13 cellular contexts compared by ENCODE assay signal in genomic region chr1:9843576-9843945, GRCh38. TPM values are rescaled to one million over a fixed set of nuclear protein-coding genes. Genes with fewer than 3 reads are reported as not detected.
A peak's percentile ranks its signal among the peaks of the same experiment; 100 is the strongest.
DNase-seq lines count a peak whose midpoint lies in the region; ATAC-seq and TF ChIP-seq lines count a peak whose summit lies in the region.
"Had no signal": no experiment of that assay in that cellular context is flagged by ENCODE, and none has a peak within 500 bp of the region (broad histone marks: within the 10 kb centered on the region; RNA-seq: fewer than 3 reads in every experiment).

No MANE protein-coding gene starts in this region.

- H3K36me3 Mint-ChIP-seq in activated naive CD8-positive, alpha-beta T cell treated with anti-CD3 and anti-CD28 coated beads for 36 hours = no peaks in the 10 kb centered on the region
- H3K36me3 Mint-ChIP-seq in natural killer cell = no peaks in the 10 kb centered on the region

- no peaks in the 10 kb centered on the region for H3K4me1 Mint-ChIP-seq in activated naive CD8-positive, alpha-beta T cell treated with anti-CD3 and anti-CD28 coated beads for 36 hours
- no peaks in the 10 kb centered on the region for H3K4me1 Mint-ChIP-seq in natural killer cell

- ATAC-seq in mucosa of descending colon (peak; percentile 82), GM21515 (IDR thresholded peaks at IDR 0.05; ENCODE audit: unreplicated experiment) (no peak), natural killer cell (no peak)

- TF ChIP-seq CTCF in mucosa of descending colon (IDR thresholded peaks at IDR 0.05) (no peak), uterus (IDR thresholded peaks at IDR 0.05) (no peak), natural killer cell (IDR thresholded peaks at IDR 0.05) (no peak)

- DNase-seq in G401 (ENCODE audit: low spot score) (peak; percentile 51), NCI-H2171 treated with DMSO at 0.1 percent for 48 hours (lab: John Stamatoyannopoulos, UW) (peak; percentile 63), T47D (ENCODE audit: low read depth in 1 of 2, low spot score in 1 of 2) (peak; percentile 69 to 91), mucosa of descending colon (peak; percentile 55 to 85 (median 72)), uterus (no peak), natural killer cell (no peak)
- no peak for DNase-seq in activated naive CD8-positive, alpha-beta T cell treated with anti-CD3 and anti-CD28 coated beads for 36 hours
- DNase-seq: activated CD8-positive, alpha-beta memory T cell treated with anti-CD3 and anti-CD28 coated beads for 24 hours; CD4-positive, alpha-beta T cell; SW 1271 had no signal

- intact Hi-C loops in mucosa of descending colon (cut with DNase I, micrococcal nuclease) = no loop called here
- intact Hi-C loops in uterus (cut with DNase I; ENCODE audit: low total_unique reads) = no loop called here
- intact Hi-C loops in natural killer cell (cut with micrococcal nuclease) = no loop called here

- no peaks in the 10 kb centered on the region for H3K27me3 ChIP-seq in uterus
- H3K27me3 ChIP-seq: neutrophil had no signal

- no peaks in the 10 kb centered on the region for H3K9me3 Mint-ChIP-seq in activated naive CD8-positive, alpha-beta T cell treated with anti-CD3 and anti-CD28 coated beads for 36 hours
- no peaks in the 10 kb centered on the region for H3K9me3 Mint-ChIP-seq in natural killer cell
- H3K9me3 Mint-ChIP-seq: CD4-positive, alpha-beta T cell; stimulated activated naive CD8-positive, alpha-beta T cell treated with anti-CD3 and anti-CD28 coated beads, Interleukin-15, Interleukin-2, amounts not matched to agents 100 ng/mL and 50 ng/mL, for 24 hours had no signal

- H3K4me3 Mint-ChIP-seq in activated naive CD8-positive, alpha-beta T cell treated with anti-CD3 and anti-CD28 coated beads for 36 hours = no peak overlapping the region
- H3K4me3 Mint-ChIP-seq in natural killer cell = no peak overlapping the region
- H3K4me3 Mint-ChIP-seq: CD4-positive, alpha-beta T cell; stimulated activated naive CD8-positive, alpha-beta T cell treated with anti-CD3 and anti-CD28 coated beads, Interleukin-15, Interleukin-2, amounts not matched to agents 100 ng/mL and 50 ng/mL, for 24 hours had no signal

- H3K27me3 Mint-ChIP-seq in activated naive CD8-positive, alpha-beta T cell treated with anti-CD3 and anti-CD28 coated beads for 36 hours = no peaks in the 10 kb centered on the region
- no peaks in the 10 kb centered on the region for H3K27me3 Mint-ChIP-seq in natural killer cell (ENCODE audit: low read depth in 2 of 2)
- H3K27me3 Mint-ChIP-seq: CD4-positive, alpha-beta T cell; stimulated activated naive CD8-positive, alpha-beta T cell treated with anti-CD3 and anti-CD28 coated beads, Interleukin-15, Interleukin-2, amounts not matched to agents 100 ng/mL and 50 ng/mL, for 24 hours had no signal

- no peaks in the 10 kb centered on the region for H3K36me3 ChIP-seq in mucosa of descending colon (ENCODE audit: low read depth)
- H3K36me3 ChIP-seq in uterus = no peaks in the 10 kb centered on the region

- H3K4me3 ChIP-seq in mucosa of descending colon (no peak overlapping the region), uterus (no peak overlapping the region)

- no peak for TF ChIP-seq POLR2A in uterus (IDR thresholded peaks at IDR 0.05)

- H3K27ac Mint-ChIP-seq in activated naive CD8-positive, alpha-beta T cell treated with anti-CD3 and anti-CD28 coated beads for 36 hours = no peak overlapping the region
- H3K27ac Mint-ChIP-seq in natural killer cell = no peak overlapping the region
- H3K27ac Mint-ChIP-seq: CD4-positive, alpha-beta T cell; stimulated activated naive CD8-positive, alpha-beta T cell treated with anti-CD3 and anti-CD28 coated beads, Interleukin-15, Interleukin-2, amounts not matched to agents 100 ng/mL and 50 ng/mL, for 24 hours had no signal

- in situ Hi-C loops in G401 (cut with HindIII; ENCODE audit: low sequenced_read_pairs) = no loop called here
- in situ Hi-C loops in T47D (cut with HindIII; ENCODE audit: low pct_unique_long_range_greater_than_20kb, low sequenced_read_pairs) = no loop called here

- peaks cover 24% of the 10 kb centered on the region for H3K4me1 ChIP-seq in mucosa of descending colon (ENCODE audit: low read depth)
- H3K4me1 ChIP-seq in uterus = peaks cover 0 to 15% of the 10 kb centered on the region in 2 donors

- H3K9me3 ChIP-seq in mucosa of descending colon (no peaks in the 10 kb centered on the region), uterus (no peaks in the 10 kb centered on the region)
- H3K9me3 ChIP-seq: neutrophil had no signal

- H3K27ac ChIP-seq in uterus = peak overlapping the region in 1 of 2 donors; percentile 14
- H3K27ac ChIP-seq: neutrophil had no signal

RNA-seq across cellular contexts. Expression of gene CLSTN1, which starts 19.8 kb away (rescaled TPM):
- 136 and 175 TPM in 2 replicates for total RNA-seq in G401 (2014; rRNA removed; shearing (Covaris generic))
- total RNA-seq in mucosa of descending colon = 100 to 1,000 TPM; 166 to 275 (median 224) TPM
- 10 to 100 TPM; 30.4 to 31.0 TPM for total RNA-seq in activated naive CD8-positive, alpha-beta T cell treated with anti-CD3 and anti-CD28 coated beads for 36 hours
- total RNA-seq in uterus = 100 to 1,000 TPM in 2 of 4 donors, 10 to 100 TPM in 2; 46.8 to 184 (median 94.0) TPM
- total RNA-seq in natural killer cell = 100 to 1,000 TPM in 1 of 3 donors, 10 to 100 TPM in 2; 83.1 to 114 (median 94.5) TPM

Comparison
In these comparisons a context has a peak if more than half of its experiments do, and no peak if none do; other contexts are left out.
1. DNase-seq: peak in G401 (single experiment), NCI-H2171 treated with DMSO at 0.1 percent for 48 hours (single experiment), T47D (2 of 2) and mucosa of descending colon (3 of 3); none in activated naive CD8-positive, alpha-beta T cell treated with anti-CD3 and anti-CD28 coated beads for 36 hours (single experiment), uterus (0 of 2) and natural killer cell (single experiment).